Comparison of ENCODE assay signal across 18 cellular contexts in genomic region chr16:4904108-4904941, GRCh38. TPM values are rescaled to one million over a fixed set of nuclear protein-coding genes. Genes with fewer than 3 reads are reported as not detected.
"Had no signal": no experiment of that assay in that cellular context is flagged by ENCODE, and none has a peak within 500 bp of the region (broad histone marks: within the 10 kb centered on the region; RNA-seq: fewer than 3 reads in every experiment).

No MANE protein-coding gene starts in this region.

- H3K9me3 Mint-ChIP-seq: naive thymus-derived CD8-positive, alpha-beta T cell had no signal

- H3K27ac ChIP-seq: colonic mucosa, esophagus squamous epithelium, gastroesophageal sphincter, pancreas, prostate gland, sigmoid colon, skin epidermis had no signal

- ATAC-seq: gastroesophageal sphincter; left colon; mucosa of descending colon; naive thymus-derived CD8-positive, alpha-beta T cell; pancreas had no signal

- H3K4me1 ChIP-seq: colonic mucosa, esophagus squamous epithelium, gastroesophageal sphincter, pancreas, prostate gland, sigmoid colon had no signal

- H3K9me3 ChIP-seq: colonic mucosa, esophagus squamous epithelium, gastroesophageal sphincter, mucosa of descending colon, pancreas, prostate gland, sigmoid colon had no signal

- H3K4me3 Mint-ChIP-seq: naive thymus-derived CD8-positive, alpha-beta T cell had no signal

- H3K27me3 ChIP-seq: colonic mucosa, esophagus squamous epithelium, pancreas, sigmoid colon had no signal

- DNase-seq: caudate nucleus; colonic mucosa; dermis blood vessel endothelial cell; esophagus squamous epithelium; foreskin fibroblast; left colon; mucosa of descending colon; naive thymus-derived CD8-positive, alpha-beta T cell; nucleus accumbens; pancreas; sigmoid colon; stimulated activated CD4-positive, alpha-beta T cell treated with anti-CD3 and anti-CD28 coated beads, Interleukin-2, amount 100 ng/mL, for 48 hours; stimulated activated naive CD4-positive, alpha-beta T cell treated with Interleukin-2 at 50 U/mL for 16 hours; trophoblast cell had no signal

- H3K36me3 Mint-ChIP-seq: naive thymus-derived CD8-positive, alpha-beta T cell had no signal

- H3K4me3 ChIP-seq: colonic mucosa, esophagus squamous epithelium, gastroesophageal sphincter, mucosa of descending colon, pancreas, prostate gland, sigmoid colon, skin epidermis had no signal

- H3K36me3 ChIP-seq: colonic mucosa, pancreas, prostate gland, sigmoid colon had no signal

- FAIRE-seq: pancreas had no signal

RNA-seq across cellular contexts. Expression of gene PPL, which starts 32.6 kb away (rescaled TPM):
- total RNA-seq: naive thymus-derived CD8-positive, alpha-beta T cell had no signal

RNA-seq across cellular contexts. Expression of gene SEC14L5, which starts 53.8 kb away (rescaled TPM):
- total RNA-seq: dermis blood vessel endothelial cell; kidney epithelial cell; naive thymus-derived CD8-positive, alpha-beta T cell had no signal
- polyA plus RNA-seq: naive thymus-derived CD8-positive, alpha-beta T cell had no signal
